1 cellular context compared by ENCODE assay signal in the genomic region with DNA sequence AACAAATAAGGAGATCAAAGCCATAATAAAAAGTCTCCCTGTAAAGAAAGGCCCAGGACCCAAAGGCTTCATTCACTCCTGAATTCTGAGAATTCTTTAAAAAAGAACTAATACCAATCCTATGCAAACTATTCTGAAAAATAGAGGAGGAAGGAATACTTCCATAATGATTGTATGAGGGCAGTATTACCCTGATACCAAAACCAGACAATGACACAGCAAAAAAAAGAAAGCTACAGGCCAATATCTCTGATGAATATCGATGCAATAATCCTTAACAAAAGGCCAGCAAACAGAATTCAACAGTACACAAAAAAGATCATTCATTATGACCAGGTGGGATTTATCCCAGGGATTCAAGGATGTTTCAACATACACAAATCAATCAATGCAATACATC.
TF ChIP-seq lines count a peak whose summit lies in the region.

No MANE protein-coding gene starts in this region.

TF ChIP-seq in GM23338, 12 proteins besides CTCF, POLR2A, EP300 and RAD21 (continued from another document):
- TF ChIP-seq, protein P1, sequence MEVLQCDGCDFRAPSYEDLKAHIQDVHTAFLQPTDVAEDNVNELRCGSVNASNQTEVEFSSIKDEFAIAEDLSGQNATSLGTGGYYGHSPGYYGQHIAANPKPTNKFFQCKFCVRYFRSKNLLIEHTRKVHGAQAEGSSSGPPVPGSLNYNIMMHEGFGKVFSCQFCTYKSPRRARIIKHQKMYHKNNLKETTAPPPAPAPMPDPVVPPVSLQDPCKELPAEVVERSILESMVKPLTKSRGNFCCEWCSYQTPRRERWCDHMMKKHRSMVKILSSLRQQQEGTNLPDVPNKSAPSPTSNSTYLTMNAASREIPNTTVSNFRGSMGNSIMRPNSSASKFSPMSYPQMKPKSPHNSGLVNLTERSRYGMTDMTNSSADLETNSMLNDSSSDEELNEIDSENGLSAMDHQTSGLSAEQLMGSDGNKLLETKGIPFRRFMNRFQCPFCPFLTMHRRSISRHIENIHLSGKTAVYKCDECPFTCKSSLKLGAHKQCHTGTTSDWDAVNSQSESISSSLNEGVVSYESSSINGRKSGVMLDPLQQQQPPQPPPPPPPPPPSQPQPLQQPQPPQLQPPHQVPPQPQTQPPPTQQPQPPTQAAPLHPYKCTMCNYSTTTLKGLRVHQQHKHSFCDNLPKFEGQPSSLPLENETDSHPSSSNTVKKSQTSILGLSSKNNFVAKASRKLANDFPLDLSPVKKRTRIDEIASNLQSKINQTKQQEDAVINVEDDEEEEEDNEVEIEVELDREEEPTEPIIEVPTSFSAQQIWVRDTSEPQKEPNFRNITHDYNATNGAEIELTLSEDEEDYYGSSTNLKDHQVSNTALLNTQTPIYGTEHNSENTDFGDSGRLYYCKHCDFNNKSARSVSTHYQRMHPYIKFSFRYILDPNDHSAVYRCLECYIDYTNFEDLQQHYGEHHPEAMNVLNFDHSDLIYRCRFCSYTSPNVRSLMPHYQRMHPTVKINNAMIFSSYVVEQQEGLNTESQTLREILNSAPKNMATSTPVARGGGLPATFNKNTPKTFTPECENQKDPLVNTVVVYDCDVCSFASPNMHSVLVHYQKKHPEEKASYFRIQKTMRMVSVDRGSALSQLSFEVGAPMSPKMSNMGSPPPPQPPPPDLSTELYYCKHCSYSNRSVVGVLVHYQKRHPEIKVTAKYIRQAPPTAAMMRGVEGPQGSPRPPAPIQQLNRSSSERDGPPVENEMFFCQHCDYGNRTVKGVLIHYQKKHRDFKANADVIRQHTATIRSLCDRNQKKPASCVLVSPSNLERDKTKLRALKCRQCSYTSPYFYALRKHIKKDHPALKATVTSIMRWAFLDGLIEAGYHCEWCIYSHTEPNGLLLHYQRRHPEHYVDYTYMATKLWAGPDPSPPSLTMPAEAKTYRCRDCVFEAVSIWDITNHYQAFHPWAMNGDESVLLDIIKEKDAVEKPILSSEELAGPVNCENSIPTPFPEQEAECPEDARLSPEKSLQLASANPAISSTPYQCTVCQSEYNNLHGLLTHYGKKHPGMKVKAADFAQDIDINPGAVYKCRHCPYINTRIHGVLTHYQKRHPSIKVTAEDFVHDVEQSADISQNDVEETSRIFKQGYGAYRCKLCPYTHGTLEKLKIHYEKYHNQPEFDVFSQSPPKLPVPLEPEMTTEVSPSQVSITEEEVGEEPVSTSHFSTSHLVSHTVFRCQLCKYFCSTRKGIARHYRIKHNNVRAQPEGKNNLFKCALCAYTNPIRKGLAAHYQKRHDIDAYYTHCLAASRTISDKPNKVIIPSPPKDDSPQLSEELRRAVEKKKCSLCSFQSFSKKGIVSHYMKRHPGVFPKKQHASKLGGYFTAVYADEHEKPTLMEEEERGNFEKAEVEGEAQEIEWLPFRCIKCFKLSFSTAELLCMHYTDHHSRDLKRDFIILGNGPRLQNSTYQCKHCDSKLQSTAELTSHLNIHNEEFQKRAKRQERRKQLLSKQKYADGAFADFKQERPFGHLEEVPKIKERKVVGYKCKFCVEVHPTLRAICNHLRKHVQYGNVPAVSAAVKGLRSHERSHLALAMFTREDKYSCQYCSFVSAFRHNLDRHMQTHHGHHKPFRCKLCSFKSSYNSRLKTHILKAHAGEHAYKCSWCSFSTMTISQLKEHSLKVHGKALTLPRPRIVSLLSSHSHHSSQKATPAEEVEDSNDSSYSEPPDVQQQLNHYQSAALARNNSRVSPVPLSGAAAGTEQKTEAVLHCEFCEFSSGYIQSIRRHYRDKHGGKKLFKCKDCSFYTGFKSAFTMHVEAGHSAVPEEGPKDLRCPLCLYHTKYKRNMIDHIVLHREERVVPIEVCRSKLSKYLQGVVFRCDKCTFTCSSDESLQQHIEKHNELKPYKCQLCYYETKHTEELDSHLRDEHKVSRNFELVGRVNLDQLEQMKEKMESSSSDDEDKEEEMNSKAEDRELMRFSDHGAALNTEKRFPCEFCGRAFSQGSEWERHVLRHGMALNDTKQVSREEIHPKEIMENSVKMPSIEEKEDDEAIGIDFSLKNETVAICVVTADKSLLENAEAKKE (CRISPR knock-in tag; IDR thresholded peaks at IDR 0.05), result no peak
- TF ChIP-seq NANOG (IDR thresholded peaks at IDR 0.05; ENCODE audit: borderline replicate concordance), result no peak
- no peak for TF ChIP-seq JUNB (IDR thresholded peaks at IDR 0.05; ENCODE audit: unreplicated experiment)
- no peak for TF ChIP-seq EZH2phosphoT487 (IDR thresholded peaks at IDR 0.05; ENCODE audit: unreplicated experiment)
- TF ChIP-seq, protein P2, sequence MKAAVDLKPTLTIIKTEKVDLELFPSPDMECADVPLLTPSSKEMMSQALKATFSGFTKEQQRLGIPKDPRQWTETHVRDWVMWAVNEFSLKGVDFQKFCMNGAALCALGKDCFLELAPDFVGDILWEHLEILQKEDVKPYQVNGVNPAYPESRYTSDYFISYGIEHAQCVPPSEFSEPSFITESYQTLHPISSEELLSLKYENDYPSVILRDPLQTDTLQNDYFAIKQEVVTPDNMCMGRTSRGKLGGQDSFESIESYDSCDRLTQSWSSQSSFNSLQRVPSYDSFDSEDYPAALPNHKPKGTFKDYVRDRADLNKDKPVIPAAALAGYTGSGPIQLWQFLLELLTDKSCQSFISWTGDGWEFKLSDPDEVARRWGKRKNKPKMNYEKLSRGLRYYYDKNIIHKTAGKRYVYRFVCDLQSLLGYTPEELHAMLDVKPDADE (IDR thresholded peaks at IDR 0.05), result no peak
- TF ChIP-seq EZH2 (IDR thresholded peaks at IDR 0.05; ENCODE audit: low read depth, unreplicated experiment), result no peak
- TF ChIP-seq STAT1 (IDR thresholded peaks at IDR 0.05; ENCODE audit: unreplicated experiment), result no peak
- no peak for TF ChIP-seq ZNF114 (CRISPR knock-in tag; IDR thresholded peaks at IDR 0.05)
- TF ChIP-seq ZNF331 (CRISPR knock-in tag; IDR thresholded peaks at IDR 0.05; ENCODE audit: low read depth), result no peak
- TF ChIP-seq, protein P3, sequence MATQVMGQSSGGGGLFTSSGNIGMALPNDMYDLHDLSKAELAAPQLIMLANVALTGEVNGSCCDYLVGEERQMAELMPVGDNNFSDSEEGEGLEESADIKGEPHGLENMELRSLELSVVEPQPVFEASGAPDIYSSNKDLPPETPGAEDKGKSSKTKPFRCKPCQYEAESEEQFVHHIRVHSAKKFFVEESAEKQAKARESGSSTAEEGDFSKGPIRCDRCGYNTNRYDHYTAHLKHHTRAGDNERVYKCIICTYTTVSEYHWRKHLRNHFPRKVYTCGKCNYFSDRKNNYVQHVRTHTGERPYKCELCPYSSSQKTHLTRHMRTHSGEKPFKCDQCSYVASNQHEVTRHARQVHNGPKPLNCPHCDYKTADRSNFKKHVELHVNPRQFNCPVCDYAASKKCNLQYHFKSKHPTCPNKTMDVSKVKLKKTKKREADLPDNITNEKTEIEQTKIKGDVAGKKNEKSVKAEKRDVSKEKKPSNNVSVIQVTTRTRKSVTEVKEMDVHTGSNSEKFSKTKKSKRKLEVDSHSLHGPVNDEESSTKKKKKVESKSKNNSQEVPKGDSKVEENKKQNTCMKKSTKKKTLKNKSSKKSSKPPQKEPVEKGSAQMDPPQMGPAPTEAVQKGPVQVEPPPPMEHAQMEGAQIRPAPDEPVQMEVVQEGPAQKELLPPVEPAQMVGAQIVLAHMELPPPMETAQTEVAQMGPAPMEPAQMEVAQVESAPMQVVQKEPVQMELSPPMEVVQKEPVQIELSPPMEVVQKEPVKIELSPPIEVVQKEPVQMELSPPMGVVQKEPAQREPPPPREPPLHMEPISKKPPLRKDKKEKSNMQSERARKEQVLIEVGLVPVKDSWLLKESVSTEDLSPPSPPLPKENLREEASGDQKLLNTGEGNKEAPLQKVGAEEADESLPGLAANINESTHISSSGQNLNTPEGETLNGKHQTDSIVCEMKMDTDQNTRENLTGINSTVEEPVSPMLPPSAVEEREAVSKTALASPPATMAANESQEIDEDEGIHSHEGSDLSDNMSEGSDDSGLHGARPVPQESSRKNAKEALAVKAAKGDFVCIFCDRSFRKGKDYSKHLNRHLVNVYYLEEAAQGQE (IDR thresholded peaks at IDR 0.05; ENCODE audit: unreplicated experiment), result no peak
- TF ChIP-seq CREB1 (CRISPR knock-in tag; IDR thresholded peaks at IDR 0.05; ENCODE audit: low read depth), result no peak
TF ChIP-seq in GM23338: peak in this region for 0.
